ENCODE assay signal across 8 cellular contexts in genomic region chr3:194255252-194256039, GRCh38.
DNase-seq lines count a peak whose midpoint lies in the region; ATAC-seq, FAIRE-seq and TF ChIP-seq lines count a peak whose summit lies in the region.

No MANE protein-coding gene starts in this region.

- no peak overlapping the region for H3K4me3 ChIP-seq in kidney (ENCODE audit: low read length in 2 of 2)

- H3K36me3 Mint-ChIP-seq in activated T-cell treated with anti-CD3 and anti-CD28 coated beads, Interleukin-2, amount 50 U/mL, for 4 hours (ENCODE audit: insufficient read depth): no peaks in the 10 kb centered on the region

- DNase-seq in NOMO-1 treated with dmso at 0.1 percent for 144 hours (lab: John Stamatoyannopoulos, UW; ENCODE audit: unreplicated experiment): peak; percentile 99
- peak; percentile 30 for DNase-seq in activated T-cell treated with anti-CD3 and anti-CD28 coated beads, Interleukin-2, amount 50 U/mL, for 4 hours
- DNase-seq in kidney: peak; percentile 91
- peak; percentile 11 to 51 (median 22) for DNase-seq in stimulated activated CD4-positive, alpha-beta T cell treated with anti-CD3 and anti-CD28 coated beads, TNF-alpha, amount 100 ng/mL, for 24 hours (ENCODE audit: low read depth in 3 of 3)
- DNase-seq in NCI-H2171 (lab: John Stamatoyannopoulos, UW): no peak
- DNase-seq in RCC 7860 (ENCODE audit: low spot score): no peak

- H3K9ac ChIP-seq in kidney (ENCODE audit: low read length in 2 of 2): no peak overlapping the region

- no peaks in the 10 kb centered on the region for H3K36me3 ChIP-seq in kidney (ENCODE audit: control insufficient read depth in 1 of 2, insufficient read depth in 2 of 2, low read length in 2 of 2)

- intact Hi-C loops in kidney (cut with DNase I): no loop called here

- peaks cover 9% of the 10 kb centered on the region for H3K9me3 Mint-ChIP-seq in activated T-cell treated with anti-CD3 and anti-CD28 coated beads, Interleukin-2, amount 50 U/mL, for 4 hours

- TF ChIP-seq CTCF in kidney (IDR thresholded peaks at IDR 0.05; ENCODE audit: borderline replicate concordance, extremely low read depth, insufficient read depth): no peak

- peaks cover 17% of the 10 kb centered on the region for H3K4me1 Mint-ChIP-seq in activated T-cell treated with anti-CD3 and anti-CD28 coated beads, Interleukin-2, amount 50 U/mL, for 4 hours (ENCODE audit: low read depth)

- H3K4me1 ChIP-seq in kidney (ENCODE audit: control insufficient read depth in 1 of 2, insufficient read depth in 1 of 2, low read depth in 1 of 2, low read length in 2 of 2): peaks cover 0 to 13% of the 10 kb centered on the region in 2 donors

- ATAC-seq in GM19351 (IDR thresholded peaks at IDR 0.05; ENCODE audit: unreplicated experiment) (peak; percentile 64), HG02588 (IDR thresholded peaks at IDR 0.05; ENCODE audit: unreplicated experiment) (no peak)
- ATAC-seq in activated T-cell treated with anti-CD3 and anti-CD28 coated beads, Interleukin-2, amount 50 U/mL, for 4 hours: peak; percentile 77 to 78

- H3K4me3 Mint-ChIP-seq in activated T-cell treated with anti-CD3 and anti-CD28 coated beads, Interleukin-2, amount 50 U/mL, for 4 hours: peak overlapping the region; percentile 63

- H3K27ac ChIP-seq in kidney (ENCODE audit: low read depth in 2 of 2, low read length in 2 of 2): peak overlapping the region; percentile 16 to 75

- no peak for FAIRE-seq in kidney (lab: Jason Lieb, UNC)
- no peak for FAIRE-seq in RCC 7860 (lab: Jason Lieb, UNC)

- H3K9me3 ChIP-seq in kidney (ENCODE audit: control insufficient read depth in 1 of 2, low read length in 2 of 2): no peaks in the 10 kb centered on the region

- H3K27me3 Mint-ChIP-seq in activated T-cell treated with anti-CD3 and anti-CD28 coated beads, Interleukin-2, amount 50 U/mL, for 4 hours (ENCODE audit: low read depth): no peaks in the 10 kb centered on the region

Comparison
In these comparisons a context has a peak if more than half of its experiments do, and no peak if none do; other contexts are left out.
1. DNase-seq: peak in NOMO-1 treated with dmso at 0.1 percent for 144 hours (single experiment), activated T-cell treated with anti-CD3 and anti-CD28 coated beads, Interleukin-2, amount 50 U/mL, for 4 hours (single experiment), kidney (single experiment) and stimulated activated CD4-positive, alpha-beta T cell treated with anti-CD3 and anti-CD28 coated beads, TNF-alpha, amount 100 ng/mL, for 24 hours (3 of 3); none in NCI-H2171 (single experiment) and RCC 7860 (single experiment).